8 cellular contexts compared by ENCODE assay signal in the genomic region with DNA sequence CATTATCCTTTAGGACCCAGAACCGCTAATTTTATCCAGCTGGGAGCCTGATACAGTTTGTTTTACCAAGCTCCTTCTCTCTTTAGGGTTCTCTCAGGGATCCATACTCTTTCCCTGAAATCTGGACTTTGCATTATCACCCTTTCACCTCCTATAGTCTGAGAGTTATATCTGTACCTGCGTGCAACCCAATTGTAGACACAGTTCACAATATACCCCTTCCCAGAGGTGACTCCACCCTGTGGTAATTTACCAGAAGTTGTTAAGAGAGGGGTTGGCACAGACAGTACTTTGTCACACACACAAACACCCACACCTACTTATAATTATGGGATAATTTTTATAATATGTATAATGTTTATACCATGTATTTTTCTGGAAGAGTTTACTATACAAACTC.
"Had no signal": no experiment of that assay in that cellular context is flagged by ENCODE, and none has a peak within 500 bp of the region (broad histone marks: within the 10 kb centered on the region; RNA-seq: fewer than 3 reads in every experiment).

No MANE protein-coding gene starts in this region.

- H2AFZ ChIP-seq: GM23338 had no signal

- DNase-seq: H9, HCEC 1CT, IMR-90 had no signal

- H3K4me2 ChIP-seq: GM23338 had no signal

- FAIRE-seq: H1, H54, HTR-8/SVneo, K562 had no signal

- H3K4me3 ChIP-seq: GM23338, K562 had no signal
